16 cellular contexts compared by ENCODE assay signal in genomic region chr3:79515072-79515471, GRCh38.
A peak's percentile ranks its signal among the peaks of the same experiment; 100 is the strongest.
DNase-seq lines count a peak whose midpoint lies in the region; TF ChIP-seq lines count a peak whose summit lies in the region.
"Had no signal": no experiment of that assay in that cellular context is flagged by ENCODE, and none has a peak within 500 bp of the region (broad histone marks: within the 10 kb centered on the region; RNA-seq: fewer than 3 reads in every experiment).

No MANE protein-coding gene starts in this region.

- H3K4me2 ChIP-seq in SK-N-SH (0 out of 2 replicates have a peak overlapping the region, but pooled peaks have one; percentile 14), neural progenitor cell (no peak overlapping the region)

- no peak for TF ChIP-seq RAD21 in SK-N-SH (IDR thresholded peaks at IDR 0.05; ENCODE audit: low read length)

- H3K79me2 ChIP-seq in SK-N-SH (ENCODE audit: insufficient read depth) (no peaks in the 10 kb centered on the region), neural progenitor cell (ENCODE audit: low read depth) (no peaks in the 10 kb centered on the region)

- TF ChIP-seq CTCF in SK-N-SH (IDR thresholded peaks at IDR 0.05) = no peak
- TF ChIP-seq CTCF in fibroblast of pulmonary artery (IDR thresholded peaks at IDR 0.05; ENCODE audit: low read length, missing control alignments) = no peak
- no peak for TF ChIP-seq CTCF in neural progenitor cell (IDR thresholded peaks at IDR 0.05)
- no peak for TF ChIP-seq CTCF in WERI-Rb-1 (IDR thresholded peaks at IDR 0.05; ENCODE audit: low read depth, low read length)

- DNase-seq in HAP-1 (ENCODE audit: low spot score in 2 of 2) (peak; percentile 89 to 95), SK-N-SH (peak; percentile 47), fibroblast of pulmonary artery (ENCODE audit: low read depth) (peak; percentile 92), neural progenitor cell (ENCODE audit: low spot score) (no peak), WERI-Rb-1 (no peak), SKM-1 treated with dmso at 0.1 percent for 144 hours (lab: John Stamatoyannopoulos, UW; ENCODE audit: unreplicated experiment) (no peak), LoVo (ENCODE audit: low spot score) (no peak), NCI-H1694 (lab: John Stamatoyannopoulos, UW) (no peak)
- DNase-seq: activated CD8-positive, alpha-beta T cell treated with anti-CD3 and anti-CD28 coated beads, Interleukin-2, amount 10 ng/mL, durations not matched to agents 7 days and 5 days; HFFc6; IMR-90; nephron progenitor cell; sigmoid colon; stimulated activated CD4-positive, alpha-beta T cell treated with anti-CD3 and anti-CD28 coated beads, Interleukin-2, amount 100 ng/mL, for 48 hours had no signal

- H3K9ac ChIP-seq in SK-N-SH (no peak overlapping the region), neural progenitor cell (no peak overlapping the region)

- H2AFZ ChIP-seq in SK-N-SH (ENCODE audit: low read depth) = peak overlapping the region; percentile 63; the same call in 1 of the 2 replicates
- peak overlapping the region; percentile 44 for H2AFZ ChIP-seq in neural progenitor cell (replicated peaks)

- H3K27me3 ChIP-seq in HAP-1 (ENCODE audit: low read depth) (no peaks in the 10 kb centered on the region), SK-N-SH (ENCODE audit: insufficient read depth) (no peaks in the 10 kb centered on the region), neural progenitor cell (no peaks in the 10 kb centered on the region), WERI-Rb-1 (ENCODE audit: insufficient read depth, low read depth, severe bottlenecking) (no peaks in the 10 kb centered on the region)
- H3K27me3 ChIP-seq: sigmoid colon had no signal

- in situ Hi-C loops in HAP-1 (cut with MboI; ENCODE audit: low sequenced_read_pairs) = loop anchor here (25.0 kb wide), 1 partner anchor 1172 kb away; no protein-coding TSS in a partner anchor

- H3K4me1 ChIP-seq in HAP-1 (peaks cover 40% of the 10 kb centered on the region), SK-N-SH (ENCODE audit: control insufficient read depth in 1 of 2, insufficient read depth in 2 of 2, low read depth in 1 of 2, low read length in 1 of 2) (peaks cover 0 to 13% of the 10 kb centered on the region in 2 experiments; a peak in 2 of 4 replicates), neural progenitor cell (no peaks in the 10 kb centered on the region)

- no peak overlapping the region for H3K4me3 ChIP-seq in HAP-1
- H3K4me3 ChIP-seq in SK-N-SH (ENCODE audit: low read depth in 2 of 2, low read length in 1 of 2) = no peak overlapping the region
- no peak overlapping the region for H3K4me3 ChIP-seq in fibroblast of pulmonary artery (replicated peaks; ENCODE audit: low read depth, low read length)
- no peak overlapping the region for H3K4me3 ChIP-seq in neural progenitor cell
- no peak overlapping the region for H3K4me3 ChIP-seq in WERI-Rb-1 (ENCODE audit: low read depth, low read length)
- H3K4me3 ChIP-seq: coronary artery had no signal

- H4K20me1 ChIP-seq in SK-N-SH (ENCODE audit: insufficient read depth) = no peaks in the 10 kb centered on the region
- H4K20me1 ChIP-seq in neural progenitor cell (ENCODE audit: low read depth) = no peaks in the 10 kb centered on the region

- H3K4me1 Mint-ChIP-seq in neural progenitor cell = peaks cover 2% of the 10 kb centered on the region
- H3K4me1 Mint-ChIP-seq: activated T-helper 17 cell treated with anti-CD3 and anti-CD28 coated beads, Interleukin-2, amount 50 U/mL, for 72 hours had no signal

- no peaks in the 10 kb centered on the region for H3K9me3 Mint-ChIP-seq in neural progenitor cell
- H3K9me3 Mint-ChIP-seq: activated T-helper 17 cell treated with anti-CD3 and anti-CD28 coated beads, Interleukin-2, amount 50 U/mL, for 72 hours; HFFc6; nephron progenitor cell had no signal

- H3K4me3 Mint-ChIP-seq in neural progenitor cell = no peak overlapping the region
- H3K4me3 Mint-ChIP-seq: activated CD8-positive, alpha-beta T cell treated with anti-CD3 and anti-CD28 coated beads, Interleukin-2, amount 10 ng/mL, durations not matched to agents 7 days and 5 days; activated T-helper 17 cell treated with anti-CD3 and anti-CD28 coated beads, Interleukin-2, amount 50 U/mL, for 72 hours; HFFc6; nephron progenitor cell had no signal

- no peaks in the 10 kb centered on the region for H3K36me3 Mint-ChIP-seq in neural progenitor cell

- H3K36me3 ChIP-seq in HAP-1 (replicated peaks) = no peaks in the 10 kb centered on the region
- no peaks in the 10 kb centered on the region for H3K36me3 ChIP-seq in SK-N-SH (replicated peaks in 1 of 2; ENCODE audit: control insufficient read depth in 1 of 2, insufficient read depth in 2 of 2, low read length in 1 of 2)
- H3K36me3 ChIP-seq in neural progenitor cell = no peaks in the 10 kb centered on the region
- H3K36me3 ChIP-seq in WERI-Rb-1 = no peaks in the 10 kb centered on the region
- H3K36me3 ChIP-seq: sigmoid colon had no signal

- H3K9me2 ChIP-seq in SK-N-SH = no peaks in the 10 kb centered on the region

- H3K27ac ChIP-seq in SK-N-SH (ENCODE audit: low read depth in 2 of 2, low read length in 1 of 2) = peak overlapping the region in 1 of 2 experiments; percentile 76; a peak in 1 of 4 replicates
- H3K27ac ChIP-seq in neural progenitor cell = no peak overlapping the region
- H3K27ac ChIP-seq in WERI-Rb-1 = no peak overlapping the region
- H3K27ac ChIP-seq: coronary artery, sigmoid colon had no signal

- H3F3A ChIP-seq in SK-N-SH (replicated peaks; ENCODE audit: insufficient read depth) (no peaks in the 10 kb centered on the region), neural progenitor cell (ENCODE audit: low read depth) (no peaks in the 10 kb centered on the region)

- H3K9me3 ChIP-seq in HAP-1 (no peaks in the 10 kb centered on the region), SK-N-SH (no peaks in the 10 kb centered on the region), neural progenitor cell (ENCODE audit: low read depth) (no peaks in the 10 kb centered on the region), WERI-Rb-1 (ENCODE audit: severe bottlenecking) (no peaks in the 10 kb centered on the region)
- H3K9me3 ChIP-seq: sigmoid colon had no signal

- POLR2A ChIA-PET in SK-N-SH (lab: Yijun Ruan, JAX) = no interaction called here

- H3K27ac Mint-ChIP-seq in neural progenitor cell = no peak overlapping the region
- H3K27ac Mint-ChIP-seq: activated CD8-positive, alpha-beta T cell treated with anti-CD3 and anti-CD28 coated beads, Interleukin-2, amount 10 ng/mL, durations not matched to agents 7 days and 5 days; activated T-helper 17 cell treated with anti-CD3 and anti-CD28 coated beads, Interleukin-2, amount 50 U/mL, for 72 hours; HFFc6; nephron progenitor cell had no signal

- CTCF ChIA-PET in SK-N-SH (lab: Yijun Ruan, JAX) = interaction anchor here (0.9 to 1.3 kb wide), 4 partner anchors 17 to 887 kb away, joined by 3 to 4 read pairs (median 4); no protein-coding TSS in a partner anchor

- TF ChIP-seq EP300 in SK-N-SH (IDR thresholded peaks at IDR 0.05; ENCODE audit: borderline replicate concordance in 1 of 2, low read depth in 1 of 2, low read length in 1 of 2) = peak in 1 of 2 experiments; percentile 84; a peak in 2 of 4 replicates

- no peaks in the 10 kb centered on the region for H3K27me3 Mint-ChIP-seq in neural progenitor cell (ENCODE audit: insufficient read depth, low read depth)
- H3K27me3 Mint-ChIP-seq: activated T-helper 17 cell treated with anti-CD3 and anti-CD28 coated beads, Interleukin-2, amount 50 U/mL, for 72 hours had no signal

- WGBS in SK-N-SH (ENCODE audit: low lambda C conversion rate) = 26% methylated on average over 4 of the region's 4 CpGs

TF ChIP-seq in SK-N-SH, 30 proteins besides CTCF, POLR2A, EP300 and RAD21 (continues in another document):
- no peak for TF ChIP-seq IRF3 (IDR thresholded peaks at IDR 0.05; ENCODE audit: low read depth, low read length)
- no peak for TF ChIP-seq SIN3A (IDR thresholded peaks at IDR 0.05; ENCODE audit: borderline replicate concordance, low read depth, low read length)
- TF ChIP-seq ZBTB33 (IDR thresholded peaks at IDR 0.05; ENCODE audit: borderline replicate concordance, low read depth) = no peak
- no peak for TF ChIP-seq POLR2AphosphoS5 (IDR thresholded peaks at IDR 0.05; ENCODE audit: low read depth, low read length)
- TF ChIP-seq EZH2phosphoT487 (IDR thresholded peaks at IDR 0.05; ENCODE audit: borderline replicate concordance, low read depth) = no peak
- peak; percentile 59 for TF ChIP-seq TCF12 (IDR thresholded peaks at IDR 0.05)
- peak; percentile 26; the same call in 1 of the 2 replicates for TF ChIP-seq PBX3 (IDR thresholded peaks at IDR 0.05)

Comparison
In these comparisons a context has a peak if more than half of its experiments do, and no peak if none do; other contexts are left out.
1. DNase-seq: peak in HAP-1 (2 of 2), SK-N-SH (single experiment) and fibroblast of pulmonary artery (single experiment); none in neural progenitor cell (single experiment), WERI-Rb-1 (single experiment), SKM-1 treated with dmso at 0.1 percent for 144 hours (single experiment), LoVo (single experiment) and NCI-H1694 (single experiment).